8 cellular contexts compared by ENCODE assay signal in the genomic region with DNA sequence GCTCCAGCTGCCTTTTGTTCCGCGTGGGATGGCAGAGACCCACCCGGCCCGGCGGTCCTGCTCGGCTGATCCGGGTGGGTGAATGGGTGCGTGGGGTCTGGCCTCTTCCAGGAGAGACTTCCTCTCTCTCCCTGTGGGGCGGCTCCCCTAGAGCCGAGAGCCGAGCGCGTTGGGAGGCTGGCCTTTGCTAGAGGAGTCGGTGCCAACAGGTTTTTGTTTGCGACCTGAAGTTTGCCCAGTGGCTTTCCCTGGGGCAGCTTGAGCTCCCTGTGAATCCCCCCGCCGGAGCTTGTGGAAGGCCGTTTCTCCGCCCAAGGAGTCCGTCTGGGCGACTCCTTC. TPM values are rescaled to one million over a fixed set of nuclear protein-coding genes. Genes with fewer than 3 reads are reported as not detected.
DNase-seq lines count a peak whose midpoint lies in the region; ATAC-seq and TF ChIP-seq lines count a peak whose summit lies in the region.

No MANE protein-coding gene starts in this region.

- peak overlapping the region; percentile 72 for H3K27ac Mint-ChIP-seq in HFFc6

- intact Hi-C loops in Right ventricle myocardium superior (cut with DNase I), result no loop called here

- DNase-seq in CD1c-positive myeloid dendritic cell (ENCODE audit: extremely low spot score) (peak; percentile 50), HFFc6 (no peak), Right ventricle myocardium superior (peak; percentile 61), amniotic stem cell (lab: John Stamatoyannopoulos, UW) (no peak), NCI-H1092 treated with DMSO at 0.1 percent for 48 hours (lab: John Stamatoyannopoulos, UW) (no peak)
- peak; percentile 4 for DNase-seq in activated T-cell treated with anti-CD3 and anti-CD28 coated beads, Interleukin-2, amount 50 U/mL, for 4 hours

- H3K4me3 ChIP-seq in parathyroid adenoma (ENCODE audit: low read depth, low read length), result peak overlapping the region; percentile 78

- H3K27ac ChIP-seq in parathyroid adenoma, result peak overlapping the region; percentile 55

- ATAC-seq in activated T-cell treated with anti-CD3 and anti-CD28 coated beads, Interleukin-2, amount 50 U/mL, for 4 hours, result no peak
- ATAC-seq in Right ventricle myocardium superior (ENCODE audit: poor library complexity), result peak; percentile 30
- ATAC-seq in GM21528 (IDR thresholded peaks at IDR 0.05; ENCODE audit: low FRiP score, unreplicated experiment), result no peak

- H3K27me3 Mint-ChIP-seq in HFFc6 (ENCODE audit: insufficient read depth), result no peaks in the 10 kb centered on the region; the same call in none of the 2 replicates
- peaks cover 1% of the 10 kb centered on the region for H3K27me3 Mint-ChIP-seq in activated T-cell treated with anti-CD3 and anti-CD28 coated beads, Interleukin-2, amount 50 U/mL, for 4 hours (ENCODE audit: low read depth)

- H3K9ac ChIP-seq in parathyroid adenoma, result peak overlapping the region; percentile 78

- no peaks in the 10 kb centered on the region for H3K36me3 ChIP-seq in parathyroid adenoma (ENCODE audit: control insufficient read depth, insufficient read depth, low read length)

- peaks cover 32% of the 10 kb centered on the region for H3K79me2 ChIP-seq in parathyroid adenoma

- H3K4me1 ChIP-seq in parathyroid adenoma, result peaks cover 11% of the 10 kb centered on the region

- H3K27me3 ChIP-seq in parathyroid adenoma (ENCODE audit: control insufficient read depth, insufficient read depth, low read length), result no peaks in the 10 kb centered on the region

- peaks cover 8% of the 10 kb centered on the region for H3K36me3 Mint-ChIP-seq in HFFc6 (ENCODE audit: low read depth)
- no peaks in the 10 kb centered on the region for H3K36me3 Mint-ChIP-seq in activated T-cell treated with anti-CD3 and anti-CD28 coated beads, Interleukin-2, amount 50 U/mL, for 4 hours (ENCODE audit: insufficient read depth)

- H3K9me3 Mint-ChIP-seq in HFFc6, result no peaks in the 10 kb centered on the region
- no peaks in the 10 kb centered on the region for H3K9me3 Mint-ChIP-seq in activated T-cell treated with anti-CD3 and anti-CD28 coated beads, Interleukin-2, amount 50 U/mL, for 4 hours

- H3K4me2 ChIP-seq in parathyroid adenoma (ENCODE audit: low read length), result peak overlapping the region; percentile 88

- TF ChIP-seq CTCF in HFFc6 (IDR thresholded peaks at IDR 0.05), result no peak
- TF ChIP-seq CTCF in parathyroid adenoma (IDR thresholded peaks at IDR 0.05), result no peak

- H2AFZ ChIP-seq in parathyroid adenoma, result peak overlapping the region; percentile 78

- no peaks in the 10 kb centered on the region for H3K9me3 ChIP-seq in parathyroid adenoma (ENCODE audit: control insufficient read depth, low read length)

- H3K4me1 Mint-ChIP-seq in HFFc6 (ENCODE audit: low read depth), result peaks cover 28% of the 10 kb centered on the region
- peaks cover 4% of the 10 kb centered on the region for H3K4me1 Mint-ChIP-seq in activated T-cell treated with anti-CD3 and anti-CD28 coated beads, Interleukin-2, amount 50 U/mL, for 4 hours (ENCODE audit: low read depth)

- peak overlapping the region; percentile 97 for H3K4me3 Mint-ChIP-seq in HFFc6
- H3K4me3 Mint-ChIP-seq in activated T-cell treated with anti-CD3 and anti-CD28 coated beads, Interleukin-2, amount 50 U/mL, for 4 hours, result peak overlapping the region; percentile 86

RNA-seq across cellular contexts. Expression of a gene that starts 1.0 kb away (rescaled TPM):
- total RNA-seq in HFFc6 (2021; fragmentation: NEBNext Ultra II Directional; extraction: Animal tissue kit (Norgen Biotek cat#: 25700)), result 10 to 100 TPM; 40.1 to 47.4 (median 42.7) TPM
- total RNA-seq in activated T-cell treated with anti-CD3 and anti-CD28 coated beads, Interleukin-2, amount 50 U/mL, for 4 hours, result 1 to 10 TPM; 6.1 to 9.5 (median 7.2) TPM
- total RNA-seq in Right ventricle myocardium superior, result 91.0 TPM

Comparison
In these comparisons a context has a peak if more than half of its experiments do, and no peak if none do; other contexts are left out.
1. DNase-seq: peak in CD1c-positive myeloid dendritic cell (single experiment), activated T-cell treated with anti-CD3 and anti-CD28 coated beads, Interleukin-2, amount 50 U/mL, for 4 hours (single experiment) and Right ventricle myocardium superior (single experiment); none in HFFc6 (single experiment), amniotic stem cell (single experiment) and NCI-H1092 treated with DMSO at 0.1 percent for 48 hours (single experiment).